ENCODE assay signal across 8 cellular contexts in the genomic region with DNA sequence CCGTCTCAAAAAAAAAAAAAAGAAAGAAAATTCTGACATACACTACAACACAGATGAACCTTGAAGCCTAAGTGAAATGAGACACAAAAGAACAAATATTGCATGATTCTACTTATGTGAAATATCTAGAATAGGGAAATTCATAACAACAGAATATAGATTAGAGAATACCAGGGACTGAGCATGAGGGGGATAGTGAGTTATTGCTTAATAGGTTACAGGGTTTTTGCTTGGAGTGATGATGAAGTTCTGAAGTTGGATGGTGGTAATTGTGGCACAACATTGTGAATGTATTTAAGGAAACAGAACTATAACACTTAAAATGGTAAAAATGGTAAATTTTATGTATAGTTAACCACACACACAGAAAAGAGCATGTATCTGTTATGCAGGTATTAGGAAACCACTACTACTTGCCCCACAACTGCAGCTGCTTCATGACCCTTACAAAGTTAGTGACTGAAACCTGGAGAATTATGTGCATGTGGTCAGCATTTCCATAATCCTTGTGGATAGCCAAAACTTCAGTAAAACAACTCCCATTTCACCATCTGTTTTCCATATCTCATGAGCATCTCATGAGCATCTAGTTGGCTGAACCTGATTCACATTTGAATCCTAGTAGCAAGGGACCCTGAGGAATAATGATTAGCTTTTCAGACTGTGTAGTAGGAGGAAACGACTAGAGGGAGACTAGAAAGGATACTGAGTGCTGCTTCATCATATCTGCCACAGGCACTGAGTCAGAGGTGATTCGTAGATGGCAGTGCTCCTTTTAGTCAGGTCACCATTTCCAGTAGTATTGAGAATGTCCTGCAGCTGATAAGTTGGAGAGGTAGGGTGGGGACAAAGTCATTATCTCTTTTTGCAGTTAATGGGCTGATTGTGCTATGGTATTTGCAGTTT. TPM values are rescaled to one million over a fixed set of nuclear protein-coding genes. Genes with fewer than 3 reads are reported as not detected.
A peak's percentile ranks its signal among the peaks of the same experiment; 100 is the strongest.
DNase-seq lines count a peak whose midpoint lies in the region; ATAC-seq, FAIRE-seq and TF ChIP-seq lines count a peak whose summit lies in the region.

No MANE protein-coding gene starts in this region.

- TF ChIP-seq CTCF in KMS-11 (conservative IDR thresholded peaks at IDR 0.05; ENCODE audit: low read depth, low read length): no peak
- no peak for TF ChIP-seq CTCF in astrocyte of the cerebellum (IDR thresholded peaks at IDR 0.05; ENCODE audit: low read depth, low read length, missing control alignments)
- TF ChIP-seq CTCF in pancreas (IDR thresholded peaks at IDR 0.05): no peak

- in situ Hi-C loops in astrocyte of the cerebellum (cut with HindIII; ENCODE audit: low sequenced_read_pairs): no loop called here

- intact Hi-C loops in pancreas (cut with DNase I): no loop called here

- peak in 3 of 4 donors; percentile 39 to 59 (median 54) for ATAC-seq in pancreas
- no peak for ATAC-seq in HG03521 (IDR thresholded peaks at IDR 0.05; ENCODE audit: unreplicated experiment)

- no peaks in the 10 kb centered on the region for H3K36me3 ChIP-seq in KMS-11 (ENCODE audit: insufficient read depth)
- H3K36me3 ChIP-seq in pancreas: no peaks in the 10 kb centered on the region
- H3K36me3 ChIP-seq in effector memory CD4-positive, alpha-beta T cell (ENCODE audit: control insufficient read depth, insufficient read depth, low read length): no peaks in the 10 kb centered on the region

- no peak overlapping the region for H3K9ac ChIP-seq in KMS-11

- H3K4me2 ChIP-seq in KMS-11: peak overlapping the region; percentile 40

- 53 to 57% methylated on average over 3 of the region's 3 CpGs for whole genome bisulfite sequencing in pancreas, 2 donors

- FAIRE-seq in GM18507 (lab: Jason Lieb, UNC) (peak; percentile 45), pancreas (lab: Jason Lieb, UNC) (no peak), frontal cortex (lab: Jason Lieb, UNC) (no peak)

- no peak for DNase-seq in GM18507 (ENCODE audit: extremely low spot score, insufficient read length, low read depth)
- peak; percentile 27 for DNase-seq in astrocyte of the cerebellum (ENCODE audit: low read depth)
- no peak for DNase-seq in pancreas
- DNase-seq in NCI-H2029 (lab: John Stamatoyannopoulos, UW): no peak
- DNase-seq in effector memory CD4-positive, alpha-beta T cell: no peak
- no peak for DNase-seq in frontal cortex (ENCODE audit: low spot score in 2 of 2)

- no peak overlapping the region for H2AFZ ChIP-seq in KMS-11 (ENCODE audit: low read depth)

- no peaks in the 10 kb centered on the region for H3K9me3 ChIP-seq in pancreas
- no peaks in the 10 kb centered on the region for H3K9me3 ChIP-seq in effector memory CD4-positive, alpha-beta T cell (ENCODE audit: control insufficient read depth, low read length)

- H3K27ac ChIP-seq in KMS-11: peak overlapping the region; percentile 41; the same call in 1 of the 2 replicates
- H3K27ac ChIP-seq in pancreas: no peak overlapping the region
- H3K27ac ChIP-seq in effector memory CD4-positive, alpha-beta T cell (ENCODE audit: insufficient read depth, low read length, poor library complexity, severe bottlenecking): no peak overlapping the region

- no peaks in the 10 kb centered on the region for H3K27me3 ChIP-seq in KMS-11 (ENCODE audit: insufficient read depth, low read depth)
- no peaks in the 10 kb centered on the region for H3K27me3 ChIP-seq in pancreas
- no peaks in the 10 kb centered on the region for H3K27me3 ChIP-seq in effector memory CD4-positive, alpha-beta T cell (replicated peaks; ENCODE audit: control insufficient read depth, insufficient read depth, low read length, poor library complexity, severe bottlenecking)

- H3K4me1 ChIP-seq in KMS-11 (ENCODE audit: low read depth, poor library complexity, severe bottlenecking) (peaks cover 30% of the 10 kb centered on the region), pancreas (peaks cover 4 to 6% (median 4%) of the 10 kb centered on the region in 3 donors)
- no peaks in the 10 kb centered on the region for H3K4me1 ChIP-seq in effector memory CD4-positive, alpha-beta T cell (ENCODE audit: control insufficient read depth, insufficient read depth, low read length, poor library complexity, severe bottlenecking)

- no peak overlapping the region for H3K4me3 ChIP-seq in KMS-11 (IDR thresholded peaks at IDR 0.05; ENCODE audit: insufficient read depth, low read depth, low read length)
- no peak overlapping the region for H3K4me3 ChIP-seq in astrocyte of the cerebellum (ENCODE audit: low read depth, low read length)
- H3K4me3 ChIP-seq in pancreas: no peak overlapping the region
- no peak overlapping the region for H3K4me3 ChIP-seq in effector memory CD4-positive, alpha-beta T cell (ENCODE audit: insufficient read depth, low read depth, low read length, poor library complexity, severe bottlenecking)

- no peaks in the 10 kb centered on the region for H3K79me2 ChIP-seq in KMS-11 (ENCODE audit: insufficient read depth, low read depth)

- H4K20me1 ChIP-seq in KMS-11 (ENCODE audit: insufficient read depth): no peaks in the 10 kb centered on the region

RNA-seq across cellular contexts. Expression of a gene that starts 26.3 kb away (rescaled TPM):
- 10 to 100 TPM in 1 of 6 donors, 1 to 10 TPM in 5; 5.1 to 10.1 (median 6.4) TPM for total RNA-seq in pancreas
- polyA plus RNA-seq in pancreas: 1 to 10 TPM; 2.1 to 4.4 TPM
- total RNA-seq in frontal cortex: 73.4 TPM
